In the genomic region with DNA sequence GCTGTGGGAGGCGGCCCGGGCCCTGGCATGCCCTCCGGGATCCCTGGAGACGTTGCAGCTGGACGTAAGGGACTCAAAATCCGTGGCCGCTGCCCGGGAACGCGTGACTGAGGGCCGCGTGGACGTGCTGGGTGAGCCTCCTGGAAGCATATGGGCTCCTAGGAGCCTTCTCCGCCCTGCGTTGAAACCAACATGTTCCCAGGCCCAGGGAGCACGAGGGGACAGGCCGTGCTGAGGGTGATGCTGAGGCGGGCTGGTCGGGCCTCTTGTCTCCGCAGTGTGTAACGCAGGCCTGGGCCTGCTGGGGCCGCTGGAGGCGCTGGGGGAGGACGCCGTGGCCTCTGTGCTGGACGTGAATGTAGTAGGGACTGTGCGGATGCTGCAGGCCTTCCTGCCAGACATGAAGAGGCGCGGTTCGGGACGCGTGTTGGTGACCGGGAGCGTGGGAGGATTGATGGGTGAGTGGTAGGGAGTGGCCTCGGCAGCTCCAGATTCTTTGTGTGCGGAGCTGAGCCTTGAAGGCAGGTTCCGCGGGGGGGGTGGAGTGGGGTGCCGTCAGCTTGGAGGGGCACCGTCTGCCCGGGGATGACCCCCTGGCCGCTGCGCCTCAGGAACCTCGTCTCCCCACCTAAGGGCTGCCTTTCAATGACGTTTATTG, we compare ENCODE assay signal across 10 cellular contexts. TPM values are rescaled to one million over a fixed set of nuclear protein-coding genes. Genes with fewer than 3 reads are reported as not detected.
DNase-seq lines count a peak whose midpoint lies in the region; ATAC-seq and TF ChIP-seq lines count a peak whose summit lies in the region.
"Had no signal": no experiment of that assay in that cellular context is flagged by ENCODE, and none has a peak within 500 bp of the region (broad histone marks: within the 10 kb centered on the region; RNA-seq: fewer than 3 reads in every experiment).

No MANE protein-coding gene starts in this region.

- H3K27me3 ChIP-seq in adipocyte (replicated peaks; ENCODE audit: control insufficient read depth, insufficient read depth, low read length) (no peaks in the 10 kb centered on the region), upper lobe of left lung (no peaks in the 10 kb centered on the region)

- peak in 1 of 6 experiments; percentile 4 for TF ChIP-seq CTCF in upper lobe of left lung (IDR thresholded peaks at IDR 0.05)

- 77 to 82% methylated on average over 18 to 32 of the region's 45 CpGs for WGBS in upper lobe of left lung, 2 donors

- peak overlapping the region; percentile 90 for H3K9ac ChIP-seq in adipocyte (ENCODE audit: low read length)

- H3K4me1 ChIP-seq in adipocyte (ENCODE audit: control insufficient read depth, insufficient read depth, low read length): peaks cover 16% of the 10 kb centered on the region
- peaks cover 17 to 40% (median 24%) of the 10 kb centered on the region in 4 donors for H3K4me1 ChIP-seq in upper lobe of left lung

- H3K9me3 ChIP-seq in adipocyte (ENCODE audit: control insufficient read depth, low read length): no peaks in the 10 kb centered on the region
- H3K9me3 ChIP-seq in upper lobe of left lung: no peaks in the 10 kb centered on the region

- TF ChIP-seq POLR2A in upper lobe of left lung (IDR thresholded peaks at IDR 0.05): no peak

- intact Hi-C loops in Right ventricle myocardium inferior (cut with DNase I) (no loop called here), left cardiac atrium (cut with DNase I) (no loop called here)

- H3K4me3 ChIP-seq in adipocyte (ENCODE audit: low read length) (peak overlapping the region; percentile 88), upper lobe of left lung (peak overlapping the region in 2 of 4 donors; percentile 59 to 88)

- DNase-seq in Right ventricle myocardium inferior (ENCODE audit: missing footprints) (no peak), left cardiac atrium (no peak), adipocyte (ENCODE audit: low read depth) (no peak), left kidney (ENCODE audit: low read depth, low spot score) (peak; percentile 69), upper lobe of left lung (peak in 1 of 2 donors; percentile 86), NCI-H748 (lab: John Stamatoyannopoulos, UW; ENCODE audit: unreplicated experiment) (no peak), AG08395 (ENCODE audit: low spot score) (no peak)
- DNase-seq: activated naive CD4-positive, alpha-beta T cell; NCI-H510A had no signal

- H3K36me3 ChIP-seq in adipocyte (ENCODE audit: control insufficient read depth, insufficient read depth, low read length, severe bottlenecking) (no peaks in the 10 kb centered on the region), upper lobe of left lung (peaks cover 0 to 6% (median 0%) of the 10 kb centered on the region in 4 donors)

- peak; percentile 2 for ATAC-seq in Right ventricle myocardium inferior
- ATAC-seq in left cardiac atrium: no peak
- peak; percentile 13 to 36 for ATAC-seq in upper lobe of left lung (ENCODE audit: low FRiP score in 2 of 2)
- ATAC-seq in GM19467 (IDR thresholded peaks at IDR 0.05; ENCODE audit: unreplicated experiment): no peak

- peak overlapping the region in 2 of 4 donors; percentile 94 to 95 for H3K27ac ChIP-seq in upper lobe of left lung

- no peak for TF ChIP-seq EP300 in upper lobe of left lung (IDR thresholded peaks at IDR 0.05)

RNA-seq across cellular contexts. Expression of a gene that starts 0.6 kb away (rescaled TPM):
- total RNA-seq in Right ventricle myocardium inferior (1.4 TPM), left cardiac atrium (1 to 10 TPM; 2.8 to 3.7 TPM), upper lobe of left lung (1 to 10 TPM in 5 of 6 donors, not detected in 1; 1.3 to 6.3 (median 1.7) TPM)

RNA-seq across cellular contexts. Expression of a gene that starts 8.7 kb away (rescaled TPM):
- total RNA-seq in Right ventricle myocardium inferior (45.6 TPM), left cardiac atrium (10 to 100 TPM; 37.2 to 37.5 TPM), upper lobe of left lung (10 to 100 TPM; 34.7 to 71.1 (median 51.4) TPM)

RNA-seq across cellular contexts. Expression of a gene that starts 13.6 kb away (rescaled TPM):
- total RNA-seq in Right ventricle myocardium inferior (65.9 TPM), left cardiac atrium (10 to 100 TPM; 51.3 to 55.3 TPM), upper lobe of left lung (100 to 1,000 TPM in 1 of 6 donors, 10 to 100 TPM in 5; 61.8 to 104 (median 83.5) TPM)

RNA-seq across cellular contexts. Expression of a gene that starts 17.2 kb away (rescaled TPM):
- total RNA-seq in Right ventricle myocardium inferior (8.6 TPM), left cardiac atrium (10 to 100 TPM; 15.1 to 20.7 TPM), upper lobe of left lung (10 to 100 TPM; 36.7 to 97.4 (median 68.4) TPM)

RNA-seq across cellular contexts. Expression of a gene that starts 24.2 kb away (rescaled TPM):
- total RNA-seq in Right ventricle myocardium inferior: 3.4 TPM
- 1 to 10 TPM; 2.2 to 3.4 TPM for total RNA-seq in left cardiac atrium
- total RNA-seq in upper lobe of left lung: 1 to 10 TPM in 5 of 6 donors, not detected in 1; 1.9 to 6.8 (median 3.8) TPM

Comparison
In these comparisons a context has a peak if more than half of its experiments do, and no peak if none do; other contexts are left out.
1. ATAC-seq: peak in Right ventricle myocardium inferior (single experiment) and upper lobe of left lung (2 of 2); none in left cardiac atrium (0 of 2) and GM19467 (single experiment).